ENCODE assay signal across 8 cellular contexts in the genomic region with DNA sequence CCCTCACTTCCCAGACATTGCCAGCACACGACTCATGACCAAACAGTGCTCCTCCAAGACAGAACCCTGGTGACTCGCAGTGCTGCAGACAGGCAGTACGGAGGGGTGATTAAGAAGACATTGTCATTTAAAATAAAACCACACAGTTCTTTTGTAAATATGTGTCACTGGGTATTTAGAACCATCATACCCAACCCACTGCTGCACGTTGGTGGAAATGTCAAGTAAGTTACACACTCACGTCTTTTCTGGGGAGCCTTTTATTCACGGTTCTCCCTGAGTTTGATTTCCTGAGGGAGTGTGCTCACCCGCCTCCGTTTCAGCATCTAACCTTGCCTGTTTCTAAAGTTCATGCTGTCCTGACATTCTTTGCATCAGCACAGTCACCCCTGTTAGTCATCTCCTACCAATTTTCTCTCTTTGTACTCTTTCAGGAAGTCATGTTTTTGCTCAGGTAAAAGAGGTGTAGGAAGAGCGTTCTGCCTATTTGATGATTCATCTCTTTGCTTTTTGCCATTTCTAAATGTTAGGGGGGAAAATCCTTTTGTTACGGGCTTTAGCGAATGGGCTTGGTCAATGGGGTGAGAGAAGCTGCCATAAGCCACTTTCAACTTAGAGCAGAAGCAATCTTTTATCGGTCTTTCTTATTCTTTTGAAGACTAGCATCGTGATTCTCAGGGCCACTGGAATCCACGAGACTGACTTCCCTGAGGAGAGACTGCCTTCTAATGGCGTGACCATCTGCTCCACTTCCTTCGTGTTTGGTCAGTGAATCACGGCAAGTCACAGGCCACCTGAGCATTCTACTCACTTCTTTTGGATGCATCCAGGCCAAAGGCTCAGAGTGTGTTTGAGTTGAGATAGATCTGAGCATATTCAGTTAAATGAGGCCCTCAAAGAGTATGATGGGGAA.
DNase-seq lines count a peak whose midpoint lies in the region; ATAC-seq and TF ChIP-seq lines count a peak whose summit lies in the region.

No MANE protein-coding gene starts in this region.

- intact Hi-C loops in activated CD4-positive, alpha-beta T cell treated with anti-CD3 and anti-CD28 coated beads for 36 hours (cut with DNase I, micrococcal nuclease), result loop anchor here (1.0 to 10.0 kb wide), 21 partner anchors 10 to 1278 kb away; no protein-coding TSS in a partner anchor

- H3K9me3 ChIP-seq in endodermal cell (ENCODE audit: control insufficient read depth, low read length) (peaks cover 13% of the 10 kb centered on the region), WERI-Rb-1 (ENCODE audit: severe bottlenecking) (peaks cover 10% of the 10 kb centered on the region)

- peak overlapping the region; percentile 100 for H3K27ac Mint-ChIP-seq in activated CD4-positive, alpha-beta T cell treated with anti-CD3 and anti-CD28 coated beads for 36 hours
- no peak overlapping the region for H3K27ac Mint-ChIP-seq in endodermal cell

- H3K27ac ChIP-seq in endodermal cell (ENCODE audit: low read depth, low read length) (no peak overlapping the region), WERI-Rb-1 (no peak overlapping the region)

- H3K4me3 Mint-ChIP-seq in activated CD4-positive, alpha-beta T cell treated with anti-CD3 and anti-CD28 coated beads for 36 hours, result peak overlapping the region; percentile 67
- no peak overlapping the region for H3K4me3 Mint-ChIP-seq in endodermal cell

- no peaks in the 10 kb centered on the region for H3K4me1 ChIP-seq in endodermal cell (ENCODE audit: control insufficient read depth, insufficient read depth, low read length)

- 72 to 76% methylated on average over 12 to 17 of the region's 17 CpGs for WGBS in endodermal cell (ENCODE audit: insufficient coverage in 1 of 2, insufficient read length in 1 of 2), 2 experiments

- peaks cover 4% of the 10 kb centered on the region for H3K9me3 Mint-ChIP-seq in activated CD4-positive, alpha-beta T cell treated with anti-CD3 and anti-CD28 coated beads for 36 hours (ENCODE audit: low read depth)
- H3K9me3 Mint-ChIP-seq in endodermal cell, result peaks cover 10% of the 10 kb centered on the region

- peaks cover 99% of the 10 kb centered on the region for H3K4me1 Mint-ChIP-seq in activated CD4-positive, alpha-beta T cell treated with anti-CD3 and anti-CD28 coated beads for 36 hours
- peaks cover 31% of the 10 kb centered on the region for H3K4me1 Mint-ChIP-seq in endodermal cell

- TF ChIP-seq CTCF in endodermal cell (conservative IDR thresholded peaks at IDR 0.05) (no peak), WERI-Rb-1 (IDR thresholded peaks at IDR 0.05; ENCODE audit: low read depth, low read length) (no peak)

- H3K36me3 Mint-ChIP-seq in activated CD4-positive, alpha-beta T cell treated with anti-CD3 and anti-CD28 coated beads for 36 hours (ENCODE audit: low read depth), result peaks cover 31% of the 10 kb centered on the region
- H3K36me3 Mint-ChIP-seq in endodermal cell (ENCODE audit: low read depth), result no peaks in the 10 kb centered on the region

- no peak overlapping the region for H3K4me3 ChIP-seq in endodermal cell (ENCODE audit: low read length)
- H3K4me3 ChIP-seq in WERI-Rb-1 (ENCODE audit: low read depth, low read length), result no peak overlapping the region

- peak; percentile 72 for ATAC-seq in activated CD4-positive, alpha-beta T cell treated with anti-CD3 and anti-CD28 coated beads for 36 hours
- ATAC-seq in HG03045 (IDR thresholded peaks at IDR 0.05; ENCODE audit: unreplicated experiment), result no peak
- ATAC-seq in HG02678 (IDR thresholded peaks at IDR 0.05; ENCODE audit: unreplicated experiment), result no peak

- peak; percentile 38 for DNase-seq in H4 (ENCODE audit: low spot score)
- DNase-seq in activated CD4-positive, alpha-beta T cell treated with anti-CD3 and anti-CD28 coated beads for 36 hours, result peak; percentile 82
- peak; percentile 70 for DNase-seq in endodermal cell
- DNase-seq in stimulated activated CD4-positive, alpha-beta T cell treated with anti-CD3 and anti-CD28 coated beads, TNF-alpha, amount 100 ng/mL, for 4 hours (ENCODE audit: low read depth in 3 of 3), result peak in 2 of 3 experiments; percentile 48 to 53
- no peak for DNase-seq in WERI-Rb-1
- DNase-seq in AML-193 (lab: John Stamatoyannopoulos, UW), result no peak

- no peak overlapping the region for H3K9ac ChIP-seq in endodermal cell (ENCODE audit: extremely low read depth, low read length, poor library complexity, severe bottlenecking)

- CTCF ChIA-PET in activated CD4-positive, alpha-beta T cell treated with anti-CD3 and anti-CD28 coated beads for 36 hours (lab: Charles Lee), result interaction anchor here (0.5 to 1.7 kb wide), 4 partner anchors 22 to 53 kb away, joined by 3 to 11 read pairs (median 4); no protein-coding TSS in a partner anchor

- H3K27me3 Mint-ChIP-seq in activated CD4-positive, alpha-beta T cell treated with anti-CD3 and anti-CD28 coated beads for 36 hours, result no peaks in the 10 kb centered on the region
- H3K27me3 Mint-ChIP-seq in endodermal cell (ENCODE audit: insufficient read depth), result peaks cover 12% of the 10 kb centered on the region

- no peaks in the 10 kb centered on the region for H3K36me3 ChIP-seq in endodermal cell (ENCODE audit: control insufficient read depth, insufficient read depth, low read length)
- no peaks in the 10 kb centered on the region for H3K36me3 ChIP-seq in WERI-Rb-1

- H3K27me3 ChIP-seq in endodermal cell (ENCODE audit: control insufficient read depth, insufficient read depth, low read length, poor library complexity, severe bottlenecking) (no peaks in the 10 kb centered on the region), WERI-Rb-1 (ENCODE audit: insufficient read depth, low read depth, severe bottlenecking) (no peaks in the 10 kb centered on the region)

- POLR2A ChIA-PET in activated CD4-positive, alpha-beta T cell treated with anti-CD3 and anti-CD28 coated beads for 36 hours (lab: Charles Lee), result interaction anchor here (0.6 to 1.6 kb wide), 10 partner anchors 11 to 307 kb away, joined by 3 to 11 read pairs (median 4); no protein-coding TSS in a partner anchor

Comparison
In these comparisons a context has a peak if more than half of its experiments do, and no peak if none do; other contexts are left out.
1. DNase-seq: peak in H4 (single experiment), activated CD4-positive, alpha-beta T cell treated with anti-CD3 and anti-CD28 coated beads for 36 hours (single experiment), endodermal cell (single experiment) and stimulated activated CD4-positive, alpha-beta T cell treated with anti-CD3 and anti-CD28 coated beads, TNF-alpha, amount 100 ng/mL, for 4 hours (2 of 3); none in WERI-Rb-1 (single experiment) and AML-193 (0 of 2).